In the genomic region with DNA sequence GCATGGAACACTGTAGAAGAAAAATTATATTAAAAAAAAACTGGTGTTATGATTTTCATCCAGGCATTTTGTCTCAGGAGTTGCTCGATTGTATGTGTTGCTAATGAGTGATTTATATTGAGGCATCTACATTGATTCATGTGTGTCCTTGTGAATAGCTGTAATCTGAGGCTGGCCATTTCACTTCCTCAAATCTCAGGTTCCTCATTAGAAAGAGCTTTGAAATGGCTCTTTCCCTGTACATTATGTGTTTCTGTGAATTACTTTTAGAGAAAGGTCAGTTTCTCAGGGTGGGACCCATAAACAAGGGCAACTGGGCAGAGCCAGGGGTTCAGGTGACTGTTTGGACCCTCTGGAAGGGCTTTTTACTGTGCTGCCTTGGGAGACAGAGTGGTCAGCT, we compare ENCODE assay signal across 2 cellular contexts.
TF ChIP-seq lines count a peak whose summit lies in the region.

No MANE protein-coding gene starts in this region.

TF ChIP-seq in K562, 482 proteins besides CTCF, POLR2A, EP300 and RAD21 (continued from another document):
- no peak for TF ChIP-seq GATAD2B (IDR thresholded peaks at IDR 0.05; ENCODE audit: borderline replicate concordance)
- TF ChIP-seq MEIS2 (IDR thresholded peaks at IDR 0.05; ENCODE audit: partially characterized antibody): peak; percentile 66
- 0 out of 4 replicates have a peak, but pooled peaks of 1 of the 2 experiments have one; percentile 15 for TF ChIP-seq RCOR1 (IDR thresholded peaks at IDR 0.05; ENCODE audit: borderline replicate concordance in 1 of 2, low read depth in 2 of 2, low read length in 2 of 2)
- TF ChIP-seq IRF2 (CRISPR knock-in tag; IDR thresholded peaks at IDR 0.05): no peak
- no peak for TF ChIP-seq LARP7 (IDR thresholded peaks at IDR 0.05)
- no peak for TF ChIP-seq CCAR2 (IDR thresholded peaks at IDR 0.05; ENCODE audit: low read depth, low read length)
- TF ChIP-seq SPI1 (IDR thresholded peaks at IDR 0.05; ENCODE audit: borderline replicate concordance, low read depth, low read length): peak; percentile 90
- TF ChIP-seq, protein P1, sequence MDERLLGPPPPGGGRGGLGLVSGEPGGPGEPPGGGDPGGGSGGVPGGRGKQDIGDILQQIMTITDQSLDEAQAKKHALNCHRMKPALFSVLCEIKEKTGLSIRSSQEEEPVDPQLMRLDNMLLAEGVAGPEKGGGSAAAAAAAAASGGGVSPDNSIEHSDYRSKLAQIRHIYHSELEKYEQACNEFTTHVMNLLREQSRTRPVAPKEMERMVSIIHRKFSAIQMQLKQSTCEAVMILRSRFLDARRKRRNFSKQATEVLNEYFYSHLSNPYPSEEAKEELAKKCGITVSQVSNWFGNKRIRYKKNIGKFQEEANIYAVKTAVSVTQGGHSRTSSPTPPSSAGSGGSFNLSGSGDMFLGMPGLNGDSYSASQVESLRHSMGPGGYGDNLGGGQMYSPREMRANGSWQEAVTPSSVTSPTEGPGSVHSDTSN (CRISPR knock-in tag; IDR thresholded peaks at IDR 0.05; ENCODE audit: low read depth): no peak
- TF ChIP-seq, protein P1 (tag; conservative IDR thresholded peaks at IDR 0.05; ENCODE audit: low read depth): peak; percentile 47
- no peak for TF ChIP-seq ZNF707 (CRISPR knock-in tag; conservative IDR thresholded peaks at IDR 0.05)

TF ChIP-seq in WTC11, 78 proteins besides CTCF, POLR2A, EP300 and RAD21:
- no peak for TF ChIP-seq PREB (CRISPR knock-in tag; IDR thresholded peaks at IDR 0.05; ENCODE audit: borderline replicate concordance)
- TF ChIP-seq ELF4 (CRISPR knock-in tag; IDR thresholded peaks at IDR 0.05; ENCODE audit: low read depth): no peak
- no peak for TF ChIP-seq TP53 (CRISPR knock-in tag; IDR thresholded peaks at IDR 0.05)
- no peak for TF ChIP-seq CDX4 (CRISPR knock-in tag; IDR thresholded peaks at IDR 0.05; ENCODE audit: borderline replicate concordance)
- TF ChIP-seq GABPB1 (CRISPR knock-in tag; IDR thresholded peaks at IDR 0.05): no peak
- TF ChIP-seq MYBL2 (CRISPR knock-in tag; IDR thresholded peaks at IDR 0.05): no peak
- TF ChIP-seq ZNF232 (CRISPR knock-in tag; IDR thresholded peaks at IDR 0.05): no peak
- TF ChIP-seq, protein P2, sequence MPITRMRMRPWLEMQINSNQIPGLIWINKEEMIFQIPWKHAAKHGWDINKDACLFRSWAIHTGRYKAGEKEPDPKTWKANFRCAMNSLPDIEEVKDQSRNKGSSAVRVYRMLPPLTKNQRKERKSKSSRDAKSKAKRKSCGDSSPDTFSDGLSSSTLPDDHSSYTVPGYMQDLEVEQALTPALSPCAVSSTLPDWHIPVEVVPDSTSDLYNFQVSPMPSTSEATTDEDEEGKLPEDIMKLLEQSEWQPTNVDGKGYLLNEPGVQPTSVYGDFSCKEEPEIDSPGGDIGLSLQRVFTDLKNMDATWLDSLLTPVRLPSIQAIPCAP (CRISPR knock-in tag; IDR thresholded peaks at IDR 0.05): no peak
- no peak for TF ChIP-seq ZBTB21 (CRISPR knock-in tag; IDR thresholded peaks at IDR 0.05; ENCODE audit: borderline replicate concordance)
- no peak for TF ChIP-seq FOXJ3 (CRISPR knock-in tag; IDR thresholded peaks at IDR 0.05; ENCODE audit: borderline replicate concordance)
- TF ChIP-seq ZNF423 (CRISPR knock-in tag; IDR thresholded peaks at IDR 0.05): no peak
- TF ChIP-seq KAT7 (CRISPR knock-in tag; IDR thresholded peaks at IDR 0.05; ENCODE audit: borderline replicate concordance): no peak
- TF ChIP-seq SP1 (CRISPR knock-in tag; conservative IDR thresholded peaks at IDR 0.05): no peak
- TF ChIP-seq IRF2 (CRISPR knock-in tag; IDR thresholded peaks at IDR 0.05; ENCODE audit: borderline replicate concordance, low read depth): no peak
- no peak for TF ChIP-seq FOXK1 (CRISPR knock-in tag; IDR thresholded peaks at IDR 0.05)
- TF ChIP-seq TEAD4 (CRISPR knock-in tag; IDR thresholded peaks at IDR 0.05): no peak
- no peak for TF ChIP-seq TEAD1 (CRISPR knock-in tag; IDR thresholded peaks at IDR 0.05)
- no peak for TF ChIP-seq RELA (CRISPR knock-in tag; IDR thresholded peaks at IDR 0.05; ENCODE audit: borderline replicate concordance)
- no peak for TF ChIP-seq TCF7 (CRISPR knock-in tag; IDR thresholded peaks at IDR 0.05; ENCODE audit: low read depth)
